Comparison of ENCODE assay signal across 7 cellular contexts in genomic region chr16:14071576-14072271, GRCh38. TPM values are rescaled to one million over a fixed set of nuclear protein-coding genes. Genes with fewer than 3 reads are reported as not detected.
DNase-seq lines count a peak whose midpoint lies in the region; ATAC-seq and TF ChIP-seq lines count a peak whose summit lies in the region.

No MANE protein-coding gene starts in this region.

- TF ChIP-seq CTCF in RWPE1 (conservative IDR thresholded peaks at IDR 0.05; ENCODE audit: low read depth) (no peak), neural cell (IDR thresholded peaks at IDR 0.05; ENCODE audit: poor library complexity, severe bottlenecking) (no peak)

- H2AFZ ChIP-seq in neural cell (ENCODE audit: low read depth, low read length): peak overlapping the region; percentile 89

- no peaks in the 10 kb centered on the region for H4K20me1 ChIP-seq in neural cell (ENCODE audit: insufficient read depth)

- H3K9ac ChIP-seq in neural cell (ENCODE audit: low read length): peak overlapping the region; percentile 84

- H3K4me1 ChIP-seq in HAP-1: peaks cover 6% of the 10 kb centered on the region

- H3K27ac ChIP-seq in RWPE1 (peak overlapping the region; percentile 72), epithelial cell of prostate (peak overlapping the region; percentile 57), neural cell (ENCODE audit: low read length) (peak overlapping the region; percentile 70)

- TF ChIP-seq RAD21 in neural cell (conservative IDR thresholded peaks at IDR 0.05): no peak

- H3K9me3 ChIP-seq in HAP-1: no peaks in the 10 kb centered on the region
- no peaks in the 10 kb centered on the region for H3K9me3 ChIP-seq in neural cell (ENCODE audit: low read length)

- DNase-seq in HAP-1 (ENCODE audit: low spot score in 2 of 2) (peak in 1 of 2 experiments; percentile 14), RWPE1 (ENCODE audit: low spot score) (no peak), epithelial cell of prostate (ENCODE audit: low read depth, low spot score) (no peak), NCI-H1436 (lab: John Stamatoyannopoulos, UW) (no peak)

- H3K4me2 ChIP-seq in neural cell (ENCODE audit: low read length): peak overlapping the region; percentile 80

- CTCF ChIA-PET in RWPE1 (lab: Yijun Ruan, JAX): no interaction called here

- in situ Hi-C loops in HAP-1 (cut with MboI; ENCODE audit: low sequenced_read_pairs): no loop called here

- ATAC-seq in GM18498 (IDR thresholded peaks at IDR 0.05; ENCODE audit: unreplicated experiment) (peak; percentile 35), GM18519 (IDR thresholded peaks at IDR 0.05; ENCODE audit: low FRiP score, unreplicated experiment) (no peak)

- H3F3A ChIP-seq in neural cell (ENCODE audit: insufficient read depth, low read length, poor library complexity, severe bottlenecking): no peaks in the 10 kb centered on the region

- H3K9me2 ChIP-seq in neural cell (ENCODE audit: insufficient read depth, low read length): no peaks in the 10 kb centered on the region

- H3K4me3 ChIP-seq in HAP-1 (peak overlapping the region; percentile 92), neural cell (ENCODE audit: low read length) (peak overlapping the region; percentile 94)

- no peak for TF ChIP-seq EP300 in neural cell (conservative IDR thresholded peaks at IDR 0.05; ENCODE audit: poor library complexity, severe bottlenecking)

- POLR2A ChIA-PET in RWPE1 (lab: Yijun Ruan, JAX; ENCODE audit: low non-redundant PET): no interaction called here

- H3K27me3 ChIP-seq in HAP-1 (ENCODE audit: low read depth): no peaks in the 10 kb centered on the region
- H3K27me3 ChIP-seq in neural cell (ENCODE audit: insufficient read depth, low read depth, low read length): no peaks in the 10 kb centered on the region

- H3K79me2 ChIP-seq in neural cell (replicated peaks; ENCODE audit: insufficient read depth, low read length): peaks cover 43% of the 10 kb centered on the region

- H3K36me3 ChIP-seq in HAP-1 (replicated peaks): no peaks in the 10 kb centered on the region; the same call in 1 of the 2 replicates
- no peaks in the 10 kb centered on the region for H3K36me3 ChIP-seq in neural cell (ENCODE audit: insufficient read depth, low read length)

TF ChIP-seq in neural cell, 6 proteins besides CTCF, POLR2A, EP300 and RAD21:
- TF ChIP-seq POLR2AphosphoS5 (IDR thresholded peaks at IDR 0.05) (no peak), REST (IDR thresholded peaks at IDR 0.05; ENCODE audit: borderline replicate concordance) (no peak), SMC3 (conservative IDR thresholded peaks at IDR 0.05; ENCODE audit: poor library complexity) (no peak), TAF1 (IDR thresholded peaks at IDR 0.05; ENCODE audit: low read depth) (no peak), MXI1 (conservative IDR thresholded peaks at IDR 0.05; ENCODE audit: poor library complexity, severe bottlenecking) (peak; percentile 7), EZH2 (IDR thresholded peaks at IDR 0.05; ENCODE audit: borderline replicate concordance, insufficient read depth, low read length, poor library complexity, severe bottlenecking) (no peak)

RNA-seq across cellular contexts. Expression of gene MRTFB, which starts 0.6 kb away (rescaled TPM):
- polyA plus RNA-seq in neural cell: 13.6 and 18.6 TPM in 2 replicates
- 75.7 and 81.8 TPM in 2 replicates for polyA minus RNA-seq in neural cell
